In the genomic region with DNA sequence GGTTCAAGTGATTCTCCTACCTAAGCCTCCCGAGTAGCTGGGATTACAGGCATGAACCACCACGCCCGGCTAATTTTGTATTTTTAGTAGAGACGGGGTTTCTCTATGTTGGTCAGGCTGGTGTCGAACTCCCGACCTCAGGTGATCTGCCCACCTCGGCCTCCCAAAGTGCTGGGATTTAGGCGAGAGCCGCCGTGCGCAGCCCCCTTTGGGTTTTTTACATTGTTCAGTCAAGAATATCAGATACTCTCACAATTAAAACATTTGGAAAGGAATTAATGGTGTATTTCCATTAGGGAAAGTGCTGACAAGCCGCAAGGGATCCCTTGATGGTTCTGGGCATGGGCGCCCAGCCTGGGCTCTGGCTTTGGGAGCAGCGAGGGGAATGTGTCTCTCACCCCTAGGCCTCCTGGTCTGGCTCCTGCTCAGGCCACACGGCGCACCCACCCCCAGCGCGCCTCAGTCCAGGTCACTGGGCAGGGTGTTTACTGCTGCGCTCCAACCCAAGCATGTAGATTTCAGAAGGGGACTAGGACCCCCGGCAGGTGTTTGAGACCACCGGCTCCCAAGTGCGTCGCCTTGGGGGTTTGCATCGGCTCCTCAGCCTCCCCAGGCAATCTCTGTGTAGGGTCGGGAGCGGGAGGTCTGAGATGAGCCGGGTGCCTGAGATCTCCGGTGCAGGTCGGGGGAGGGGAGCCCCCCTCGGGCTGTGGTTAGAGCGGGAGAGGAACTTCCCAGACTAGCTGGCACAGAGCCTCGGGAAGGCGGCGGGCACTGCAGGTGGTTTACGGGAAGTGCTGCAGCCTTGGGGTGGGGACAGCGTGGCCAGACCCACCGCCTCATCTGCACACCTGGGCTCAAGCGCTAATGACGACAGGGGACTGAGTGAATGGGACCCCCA, we compare ENCODE assay signal across 8 cellular contexts. TPM values are rescaled to one million over a fixed set of nuclear protein-coding genes. Genes with fewer than 3 reads are reported as not detected.
DNase-seq lines count a peak whose midpoint lies in the region; ATAC-seq and TF ChIP-seq lines count a peak whose summit lies in the region.

No MANE protein-coding gene starts in this region.

- TF ChIP-seq POLR2A in gastrocnemius medialis (IDR thresholded peaks at IDR 0.05), result no peak

- H4K20me1 ChIP-seq in GM23248 (ENCODE audit: insufficient read depth), result no peaks in the 10 kb centered on the region

- peaks cover 7% of the 10 kb centered on the region; the same call in 1 of the 2 replicates for H3F3A ChIP-seq in GM23248 (ENCODE audit: insufficient read depth)

- H3K27me3 Mint-ChIP-seq in T-helper 1 cell treated with Interleukin-12 subunit alpha and Interleukin-12 subunit beta and Interleukin-4 antibody, amounts not matched to agents 30 μg/mL and 1 μg/mL, for 36 hours (ENCODE audit: low read depth), result no peaks in the 10 kb centered on the region
- H3K27me3 Mint-ChIP-seq in glutamatergic neuron (ENCODE audit: unreplicated experiment), result peaks cover 8% of the 10 kb centered on the region

- DNase-seq in GM23248, result no peak
- no peak for DNase-seq in glutamatergic neuron
- DNase-seq in gastrocnemius medialis, result no peak
- DNase-seq in NOMO-1 (lab: John Stamatoyannopoulos, UW; ENCODE audit: unreplicated experiment in 2 of 2), result no peak
- no peak for DNase-seq in medulla oblongata (ENCODE audit: extremely low spot score)
- no peak for DNase-seq in AG08395 (ENCODE audit: low spot score)

- 79 to 83% methylated on average over 39 of the region's 39 CpGs for WGBS in GM23248 (ENCODE audit: low coverage in 1 of 2, low lambda C conversion rate in 2 of 2, missing lambda C conversion rate in 2 of 2), 2 experiments

- intact Hi-C loops in gastrocnemius medialis (cut with DNase I; ENCODE audit: low total_unique reads), result no loop called here

- TF ChIP-seq CTCF in glutamatergic neuron (IDR thresholded peaks at IDR 0.05; ENCODE audit: partially characterized antibody, unreplicated experiment) (no peak), gastrocnemius medialis (IDR thresholded peaks at IDR 0.05 in 4 of 5, conservative IDR thresholded peaks at IDR 0.05 in 1 of 5) (no peak)

- H3K4me3 ChIP-seq in GM23248 (peak overlapping the region; percentile 88), gastrocnemius medialis (peak overlapping the region; percentile 66 to 85 (median 77))

- peaks cover 18% of the 10 kb centered on the region for H3K36me3 Mint-ChIP-seq in T-helper 1 cell treated with Interleukin-12 subunit alpha and Interleukin-12 subunit beta and Interleukin-4 antibody, amounts not matched to agents 30 μg/mL and 1 μg/mL, for 36 hours (ENCODE audit: low read depth)
- H3K36me3 Mint-ChIP-seq in glutamatergic neuron (ENCODE audit: unreplicated experiment), result no peaks in the 10 kb centered on the region

- peak overlapping the region; percentile 96 for H3K27ac Mint-ChIP-seq in T-helper 1 cell treated with Interleukin-12 subunit alpha and Interleukin-12 subunit beta and Interleukin-4 antibody, amounts not matched to agents 30 μg/mL and 1 μg/mL, for 36 hours
- no peak overlapping the region for H3K27ac Mint-ChIP-seq in glutamatergic neuron (ENCODE audit: unreplicated experiment)

- H3K9me3 ChIP-seq in GM23248 (ENCODE audit: low read depth) (no peaks in the 10 kb centered on the region), gastrocnemius medialis (no peaks in the 10 kb centered on the region)

- peak overlapping the region; percentile 82; the same call in 1 of the 2 replicates for H3K27ac ChIP-seq in GM23248
- H3K27ac ChIP-seq in gastrocnemius medialis, result peak overlapping the region; percentile 91 to 94 (median 93)

- no peaks in the 10 kb centered on the region for H3K9me3 Mint-ChIP-seq in T-helper 1 cell treated with Interleukin-12 subunit alpha and Interleukin-12 subunit beta and Interleukin-4 antibody, amounts not matched to agents 30 μg/mL and 1 μg/mL, for 36 hours
- H3K9me3 Mint-ChIP-seq in glutamatergic neuron (ENCODE audit: unreplicated experiment), result peaks cover 7% of the 10 kb centered on the region

- H3K4me1 ChIP-seq in GM23248 (ENCODE audit: insufficient read depth) (no peaks in the 10 kb centered on the region), gastrocnemius medialis (peaks cover 40 to 42% of the 10 kb centered on the region in 2 donors)

- peak overlapping the region; percentile 84 for H3K4me2 ChIP-seq in GM23248 (ENCODE audit: unreplicated experiment)

- peak overlapping the region; percentile 86; the same call in 1 of the 2 replicates for H3K9ac ChIP-seq in GM23248

- in situ Hi-C loops in GM23248 (cut with MboI), result no loop called here
- in situ Hi-C loops in gastrocnemius medialis (cut with MboI; ENCODE audit: low sequenced_read_pairs in 4 of 4), result no loop called here

- ATAC-seq in gastrocnemius medialis (no peak), HG03097 (IDR thresholded peaks at IDR 0.05; ENCODE audit: low FRiP score, unreplicated experiment) (no peak)

- H3K79me2 ChIP-seq in GM23248 (ENCODE audit: insufficient read depth), result no peaks in the 10 kb centered on the region

- H3K9me2 ChIP-seq in GM23248 (ENCODE audit: insufficient read depth), result no peaks in the 10 kb centered on the region

- peak overlapping the region; percentile 66; the same call in 1 of the 2 replicates for H2AFZ ChIP-seq in GM23248

- H3K4me1 Mint-ChIP-seq in T-helper 1 cell treated with Interleukin-12 subunit alpha and Interleukin-12 subunit beta and Interleukin-4 antibody, amounts not matched to agents 30 μg/mL and 1 μg/mL, for 36 hours (ENCODE audit: low read depth), result peaks cover 11% of the 10 kb centered on the region
- H3K4me1 Mint-ChIP-seq in glutamatergic neuron (ENCODE audit: low read depth, unreplicated experiment), result peaks cover 7% of the 10 kb centered on the region

- no peaks in the 10 kb centered on the region for H3K27me3 ChIP-seq in GM23248 (replicated peaks; ENCODE audit: insufficient read depth)
- no peaks in the 10 kb centered on the region for H3K27me3 ChIP-seq in gastrocnemius medialis

- H3K4me3 Mint-ChIP-seq in T-helper 1 cell treated with Interleukin-12 subunit alpha and Interleukin-12 subunit beta and Interleukin-4 antibody, amounts not matched to agents 30 μg/mL and 1 μg/mL, for 36 hours, result peak overlapping the region; percentile 89
- peak overlapping the region; percentile 65 for H3K4me3 Mint-ChIP-seq in glutamatergic neuron (ENCODE audit: unreplicated experiment)

- H3K36me3 ChIP-seq in GM23248 (ENCODE audit: low read depth) (no peaks in the 10 kb centered on the region; the same call in 1 of the 2 replicates), gastrocnemius medialis (peaks cover 0 to 13% of the 10 kb centered on the region in 2 donors)

RNA-seq across cellular contexts. Expression of a gene that starts 0.8 kb away (rescaled TPM):
- total RNA-seq in GM23248 (2014; rRNA removed; shearing (Covaris generic)), result 3.7 and 11.8 TPM in 2 replicates
- 4.7 and 5.1 TPM in 2 replicates for polyA plus RNA-seq in GM23248 (2016; fragmentation: Nextera tagmentation; extraction: Ambion mirVana)
- 17.7 TPM for total RNA-seq in glutamatergic neuron (ENCODE audit: unreplicated experiment)
- 10 to 100 TPM; 15.5 to 37.1 (median 26.3) TPM for total RNA-seq in gastrocnemius medialis

RNA-seq across cellular contexts. Expression of a gene that starts 8.2 kb away (rescaled TPM):
- total RNA-seq in GM23248 (2014; rRNA removed; shearing (Covaris generic)), result not detected in 2 replicates
- not detected in 2 replicates for polyA plus RNA-seq in GM23248 (2016; fragmentation: Nextera tagmentation; extraction: Ambion mirVana)
- total RNA-seq in glutamatergic neuron (ENCODE audit: unreplicated experiment) (not detected), gastrocnemius medialis (1 to 10 TPM in 1 of 4 donors, under 1 TPM in 1, not detected in 2; 0.95 to 1.8 TPM)

RNA-seq across cellular contexts. Expression of a gene that starts 10.4 kb away (rescaled TPM):
- total RNA-seq in GM23248 (2014; rRNA removed; shearing (Covaris generic)), result not detected in 2 replicates
- not detected in 2 replicates for polyA plus RNA-seq in GM23248 (2016; fragmentation: Nextera tagmentation; extraction: Ambion mirVana)
- total RNA-seq in glutamatergic neuron (ENCODE audit: unreplicated experiment), result not detected
- total RNA-seq in gastrocnemius medialis, result not detected

RNA-seq across cellular contexts. Expression of a gene that starts 20.5 kb away (rescaled TPM):
- total RNA-seq in GM23248 (2014; rRNA removed; shearing (Covaris generic)), result not detected in 2 replicates
- polyA plus RNA-seq in GM23248 (2016; fragmentation: Nextera tagmentation; extraction: Ambion mirVana), result not detected in 2 replicates
- total RNA-seq in glutamatergic neuron (ENCODE audit: unreplicated experiment), result 2.9 TPM
- not detected for total RNA-seq in gastrocnemius medialis

RNA-seq across cellular contexts. Expression of a gene that starts 40.3 kb away (rescaled TPM):
- 27.7 and 30.5 TPM in 2 replicates for total RNA-seq in GM23248 (2014; rRNA removed; shearing (Covaris generic))
- polyA plus RNA-seq in GM23248 (2016; fragmentation: Nextera tagmentation; extraction: Ambion mirVana), result 10.9 and 11.0 TPM in 2 replicates
- 41.6 TPM for total RNA-seq in glutamatergic neuron (ENCODE audit: unreplicated experiment)
- 10 to 100 TPM in 3 of 4 donors, 1 to 10 TPM in 1; 9.2 to 22.6 (median 20.8) TPM for total RNA-seq in gastrocnemius medialis
